10 cellular contexts compared by ENCODE assay signal in genomic region chr16:11224894-11225676, GRCh38. TPM values are rescaled to one million over a fixed set of nuclear protein-coding genes. Genes with fewer than 3 reads are reported as not detected.
DNase-seq lines count a peak whose midpoint lies in the region; ATAC-seq lines count a peak whose summit lies in the region.
"Had no signal": no experiment of that assay in that cellular context is flagged by ENCODE, and none has a peak within 500 bp of the region (broad histone marks: within the 10 kb centered on the region; RNA-seq: fewer than 3 reads in every experiment).

No MANE protein-coding gene starts in this region.

- DNase-seq in Right ventricle myocardium inferior (ENCODE audit: missing footprints) (no peak), cardiac septum (ENCODE audit: low spot score) (no peak), right cardiac atrium (peak in 2 of 3 donors; percentile 74 to 78), NCI-H748 treated with DMSO at 0.1 percent for 48 hours (lab: John Stamatoyannopoulos, UW) (no peak), DMS153 (lab: John Stamatoyannopoulos, UW) (no peak)
- peak; percentile 68 to 74 (median 69) for DNase-seq in activated CD8-positive, alpha-beta memory T cell treated with anti-CD3 and anti-CD28 coated beads for 48 hours (ENCODE audit: low read depth in 2 of 3, low spot score in 2 of 3)
- peak; percentile 70 for DNase-seq in stimulated activated CD8-positive, alpha-beta memory T cell treated with anti-CD3 and anti-CD28 coated beads, Interleukin-7, amount 100 ng/mL, for 24 hours (ENCODE audit: low read depth)

- peak; percentile 21 for ATAC-seq in Right ventricle myocardium inferior
- peak; percentile 82 for ATAC-seq in HG03565 (IDR thresholded peaks at IDR 0.05; ENCODE audit: unreplicated experiment)
- peak; percentile 27 to 49 for ATAC-seq in right cardiac atrium

- no peak overlapping the region for H3K4me3 ChIP-seq in right cardiac atrium (ENCODE audit: low read length)
- H3K4me3 ChIP-seq: cardiac muscle cell, uterus had no signal

- peaks cover 9% of the 10 kb centered on the region for H3K4me1 ChIP-seq in right cardiac atrium (ENCODE audit: control insufficient read depth, insufficient read depth, low read length)
- H3K4me1 ChIP-seq: uterus had no signal

- intact Hi-C loops in Right ventricle myocardium inferior (cut with DNase I) (no loop called here), cardiac septum (cut with DNase I) (no loop called here), right cardiac atrium (cut with DNase I) (no loop called here)

- no peaks in the 10 kb centered on the region for H3K27me3 ChIP-seq in right cardiac atrium (ENCODE audit: control insufficient read depth, insufficient read depth)
- H3K27me3 ChIP-seq: cardiac muscle cell, uterus had no signal

- no peaks in the 10 kb centered on the region for H3K9me3 ChIP-seq in right cardiac atrium (ENCODE audit: control insufficient read depth, low read length)
- H3K9me3 ChIP-seq: uterus had no signal

- peak overlapping the region; percentile 73 for H3K27ac ChIP-seq in right cardiac atrium (ENCODE audit: low read length)
- H3K27ac ChIP-seq: cardiac muscle cell had no signal

- 49% methylated on average over 21 of the region's 21 CpGs for WGBS in right cardiac atrium

RNA-seq across cellular contexts. Expression of gene SOCS1, which starts 30.9 kb away (rescaled TPM):
- total RNA-seq in Right ventricle myocardium inferior (6.0 TPM), cardiac septum (1.7 TPM), right cardiac atrium (1 to 10 TPM in 3 of 4 donors, under 1 TPM in 1; 0.96 to 5.5 (median 2.2) TPM)
- polyA plus RNA-seq in right cardiac atrium: 2.1 TPM

RNA-seq across cellular contexts. Expression of gene TNP2, which starts 44.0 kb away (rescaled TPM):
- total RNA-seq in Right ventricle myocardium inferior (not detected), cardiac septum (not detected), right cardiac atrium (not detected)
- not detected for polyA plus RNA-seq in right cardiac atrium
- total RNA-seq: cardiac muscle cell, uterus had no signal
- polyA plus RNA-seq: cardiac muscle cell had no signal

RNA-seq across cellular contexts. Expression of gene PRM3, which starts 48.3 kb away (rescaled TPM):
- total RNA-seq in Right ventricle myocardium inferior (not detected), cardiac septum (not detected), right cardiac atrium (not detected)
- not detected for polyA plus RNA-seq in right cardiac atrium
- total RNA-seq: cardiac muscle cell, uterus had no signal
- polyA plus RNA-seq: cardiac muscle cell had no signal

RNA-seq across cellular contexts. Expression of gene PRM2, which starts 51.2 kb away (rescaled TPM):
- total RNA-seq in Right ventricle myocardium inferior (not detected), cardiac septum (not detected), right cardiac atrium (not detected)
- not detected for polyA plus RNA-seq in right cardiac atrium
- total RNA-seq: uterus had no signal
- polyA plus RNA-seq: cardiac muscle cell had no signal

RNA-seq across cellular contexts. Expression of gene PRM1, which starts 56.0 kb away (rescaled TPM):
- total RNA-seq in Right ventricle myocardium inferior (not detected), cardiac septum (not detected), right cardiac atrium (not detected)
- polyA plus RNA-seq in right cardiac atrium: not detected
- total RNA-seq: cardiac muscle cell, uterus had no signal
- polyA plus RNA-seq: cardiac muscle cell had no signal

Comparison
In these comparisons a context has a peak if more than half of its experiments do, and no peak if none do; other contexts are left out.
1. DNase-seq: peak in activated CD8-positive, alpha-beta memory T cell treated with anti-CD3 and anti-CD28 coated beads for 48 hours (3 of 3), right cardiac atrium (2 of 3) and stimulated activated CD8-positive, alpha-beta memory T cell treated with anti-CD3 and anti-CD28 coated beads, Interleukin-7, amount 100 ng/mL, for 24 hours (single experiment); none in Right ventricle myocardium inferior (single experiment), cardiac septum (single experiment), NCI-H748 treated with DMSO at 0.1 percent for 48 hours (single experiment) and DMS153 (single experiment).
2. ATAC-seq: peak in every context shown above with its lines; median percentile 82 in HG03565; 38 in right cardiac atrium; 21 in Right ventricle myocardium inferior.